In genomic region chr20:49582413-49583334, GRCh38 we compare ENCODE assay signal across 1 cellular context.
TF ChIP-seq lines count a peak whose summit lies in the region.

No MANE protein-coding gene starts in this region.

TF ChIP-seq in IMR-90, 13 proteins besides CTCF, POLR2A, EP300 and RAD21 (continued from another document):
- TF ChIP-seq, protein P1, sequence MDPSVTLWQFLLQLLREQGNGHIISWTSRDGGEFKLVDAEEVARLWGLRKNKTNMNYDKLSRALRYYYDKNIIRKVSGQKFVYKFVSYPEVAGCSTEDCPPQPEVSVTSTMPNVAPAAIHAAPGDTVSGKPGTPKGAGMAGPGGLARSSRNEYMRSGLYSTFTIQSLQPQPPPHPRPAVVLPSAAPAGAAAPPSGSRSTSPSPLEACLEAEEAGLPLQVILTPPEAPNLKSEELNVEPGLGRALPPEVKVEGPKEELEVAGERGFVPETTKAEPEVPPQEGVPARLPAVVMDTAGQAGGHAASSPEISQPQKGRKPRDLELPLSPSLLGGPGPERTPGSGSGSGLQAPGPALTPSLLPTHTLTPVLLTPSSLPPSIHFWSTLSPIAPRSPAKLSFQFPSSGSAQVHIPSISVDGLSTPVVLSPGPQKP (IDR thresholded peaks at IDR 0.05; ENCODE audit: borderline replicate concordance, low read depth, low read length) = no peak
- TF ChIP-seq CEBPB (IDR thresholded peaks at IDR 0.05; ENCODE audit: low read depth, low read length) = no peak
- TF ChIP-seq, protein P2, sequence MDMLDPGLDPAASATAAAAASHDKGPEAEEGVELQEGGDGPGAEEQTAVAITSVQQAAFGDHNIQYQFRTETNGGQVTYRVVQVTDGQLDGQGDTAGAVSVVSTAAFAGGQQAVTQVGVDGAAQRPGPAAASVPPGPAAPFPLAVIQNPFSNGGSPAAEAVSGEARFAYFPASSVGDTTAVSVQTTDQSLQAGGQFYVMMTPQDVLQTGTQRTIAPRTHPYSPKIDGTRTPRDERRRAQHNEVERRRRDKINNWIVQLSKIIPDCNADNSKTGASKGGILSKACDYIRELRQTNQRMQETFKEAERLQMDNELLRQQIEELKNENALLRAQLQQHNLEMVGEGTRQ (IDR thresholded peaks at IDR 0.05; ENCODE audit: low read depth, low read length) = no peak
- TF ChIP-seq MAFK (IDR thresholded peaks at IDR 0.05; ENCODE audit: low read depth, low read length) = no peak
- no peak for TF ChIP-seq RFX5 (IDR thresholded peaks at IDR 0.05; ENCODE audit: low read depth, low read length)
